Comparison of ENCODE assay signal across 1 cellular context in genomic region chr2:135909976-135910375, GRCh38.
TF ChIP-seq lines count a peak whose summit lies in the region.

No MANE protein-coding gene starts in this region.

TF ChIP-seq in IMR-90, 13 proteins besides CTCF, POLR2A, EP300 and RAD21 (continued from another document):
- TF ChIP-seq ELK1 (IDR thresholded peaks at IDR 0.05; ENCODE audit: borderline replicate concordance, low read depth, low read length) (no peak), USF2 (IDR thresholded peaks at IDR 0.05; ENCODE audit: low read depth, low read length) (no peak), BHLHE40 (IDR thresholded peaks at IDR 0.05; ENCODE audit: low read depth, low read length) (no peak), MAFK (IDR thresholded peaks at IDR 0.05; ENCODE audit: low read depth, low read length) (no peak), NFE2L2 (IDR thresholded peaks at IDR 0.05; ENCODE audit: low read depth, low read length) (no peak)
TF ChIP-seq in IMR-90: peak in this region for 0.
